ENCODE assay signal across 8 cellular contexts in genomic region chrX:47523297-47523696, GRCh38. TPM values are rescaled to one million over a fixed set of nuclear protein-coding genes. Genes with fewer than 3 reads are reported as not detected.
DNase-seq lines count a peak whose midpoint lies in the region; ATAC-seq and TF ChIP-seq lines count a peak whose summit lies in the region.

No MANE protein-coding gene starts in this region.

- H3K27me3 ChIP-seq in AG04450 (ENCODE audit: control insufficient read depth, insufficient read depth, low read length) (no peaks in the 10 kb centered on the region), dorsolateral prefrontal cortex (peaks cover 0 to 46% (median 1%) of the 10 kb centered on the region in 45 donors), lower lobe of right lung (ENCODE audit: low read depth) (no peaks in the 10 kb centered on the region)

- CTCF ChIA-PET in AG04450 (lab: Charles Lee): interaction anchor here (0.5 to 3.9 kb wide), 25 partner anchors 8 to 430 kb away, joined by 3 to 29 read pairs (median 3); no protein-coding TSS in a partner anchor
- CTCF ChIA-PET in activated CD4-positive, alpha-beta memory T cell treated with anti-CD3 and anti-CD28 coated beads for 36 hours (lab: Charles Lee): interaction anchor here (0.6 to 3.3 kb wide), 25 partner anchors 8 to 381 kb away, joined by 3 to 23 read pairs (median 4); partner anchors contain the start of genes NDUFB11 and RBM10

- no peaks in the 10 kb centered on the region for H3K36me3 ChIP-seq in lower lobe of right lung

- H3K27ac ChIP-seq in AG04450 (ENCODE audit: low read depth, low read length) (no peak overlapping the region), dorsolateral prefrontal cortex (peak overlapping the region in 37 of 59 donors; percentile 14 to 81 (median 57)), lower lobe of right lung (no peak overlapping the region)

- TF ChIP-seq CTCF in AG04450 (IDR thresholded peaks at IDR 0.05; ENCODE audit: low read depth, low read length) (peak; percentile 72), dorsolateral prefrontal cortex (IDR thresholded peaks at IDR 0.05 in 54 of 56, conservative IDR thresholded peaks at IDR 0.05 in 2 of 56; ENCODE audit: low read depth in 1 of 56, partially characterized antibody in 56 of 56) (peak; percentile 40 to 93 (median 81)), lower lobe of right lung (IDR thresholded peaks at IDR 0.05) (peak; percentile 82)

- no peaks in the 10 kb centered on the region for H3K4me1 Mint-ChIP-seq in activated CD4-positive, alpha-beta memory T cell treated with anti-CD3 and anti-CD28 coated beads for 36 hours (ENCODE audit: low read depth)

- peak; percentile 91 for ATAC-seq in GM18868 (IDR thresholded peaks at IDR 0.05; ENCODE audit: unreplicated experiment)
- peak; percentile 91 for ATAC-seq in HG03354 (IDR thresholded peaks at IDR 0.05; ENCODE audit: poor library complexity, severe bottlenecking, unreplicated experiment)
- ATAC-seq in lower lobe of right lung: peak; percentile 98 to 99

- POLR2A ChIA-PET in AG04450 (lab: Yijun Ruan, JAX): interaction anchor here (0.7 to 1.2 kb wide), 5 partner anchors 22 to 306 kb away, joined by 3 to 7 read pairs (median 4); partner anchors contain the start of gene USP11
- POLR2A ChIA-PET in activated CD4-positive, alpha-beta memory T cell treated with anti-CD3 and anti-CD28 coated beads for 36 hours (lab: Charles Lee): interaction anchor here (1.2 kb wide), 1 partner anchor 332 kb away, joined by 3 read pairs; no protein-coding TSS in a partner anchor

- DNase-seq in AG04450 (ENCODE audit: low read depth, low spot score): peak; percentile 29
- DNase-seq in NCI-H526 treated with DMSO at 0.1 percent for 48 hours (lab: John Stamatoyannopoulos, UW): peak; percentile 61
- DNase-seq in activated CD4-positive, alpha-beta memory T cell treated with anti-CD3 and anti-CD28 coated beads for 36 hours: peak; percentile 86
- peak; percentile 68 to 89 (median 78) for DNase-seq in dorsolateral prefrontal cortex
- DNase-seq in lower lobe of right lung: peak; percentile 89
- DNase-seq in stimulated activated CD4-positive, alpha-beta T cell treated with anti-CD3 and anti-CD28 coated beads, TNF-alpha, amount 100 ng/mL, for 1 hour (ENCODE audit: low read depth in 3 of 3, low spot score in 1 of 3): peak; percentile 39 to 66 (median 61)

- H3K27ac Mint-ChIP-seq in activated CD4-positive, alpha-beta memory T cell treated with anti-CD3 and anti-CD28 coated beads for 36 hours: no peak overlapping the region

- peaks cover 4% of the 10 kb centered on the region for H3K4me1 ChIP-seq in lower lobe of right lung

- no peaks in the 10 kb centered on the region for H3K9me3 Mint-ChIP-seq in activated CD4-positive, alpha-beta memory T cell treated with anti-CD3 and anti-CD28 coated beads for 36 hours

- H3K4me3 ChIP-seq in AG04450 (ENCODE audit: low read depth, low read length) (peak overlapping the region; percentile 59), dorsolateral prefrontal cortex (peak overlapping the region; percentile 15 to 70 (median 55)), lower lobe of right lung (peak overlapping the region; percentile 56)

- H3K27me3 Mint-ChIP-seq in activated CD4-positive, alpha-beta memory T cell treated with anti-CD3 and anti-CD28 coated beads for 36 hours: no peaks in the 10 kb centered on the region

- no peaks in the 10 kb centered on the region for H3K9me3 ChIP-seq in AG04450 (ENCODE audit: control insufficient read depth, insufficient read depth, low read length)
- H3K9me3 ChIP-seq in lower lobe of right lung: no peaks in the 10 kb centered on the region

- no peaks in the 10 kb centered on the region for H3K36me3 Mint-ChIP-seq in activated CD4-positive, alpha-beta memory T cell treated with anti-CD3 and anti-CD28 coated beads for 36 hours

- intact Hi-C loops in activated CD4-positive, alpha-beta memory T cell treated with anti-CD3 and anti-CD28 coated beads for 36 hours (cut with micrococcal nuclease): loop anchor here (2.0 to 5.0 kb wide), 4 partner anchors 41 to 330 kb away; partner anchors contain the start of genes UBA1 and ZNF41
- intact Hi-C loops in dorsolateral prefrontal cortex (cut with DNase I) (loop anchor here (2.0 to 5.0 kb wide), 2 partner anchors 330 to 331 kb away; partner anchors contain the start of gene UBA1 (in 2 of the 2)), lower lobe of right lung (cut with DNase I) (no loop called here)

- H3K4me3 Mint-ChIP-seq in activated CD4-positive, alpha-beta memory T cell treated with anti-CD3 and anti-CD28 coated beads for 36 hours: peak overlapping the region; percentile 60

RNA-seq across cellular contexts. Expression of gene ARAF, which starts 37.7 kb away (rescaled TPM):
- 27.3 and 37.8 TPM in 2 replicates for polyA plus RNA-seq in AG04450 (2011; rRNA removed)
- polyA minus RNA-seq in AG04450 (2011; rRNA and poly(A)+ RNA removed): 53.9 and 70.2 TPM in 2 replicates
- total RNA-seq in activated CD4-positive, alpha-beta memory T cell treated with anti-CD3 and anti-CD28 coated beads for 36 hours: 10 to 100 TPM; 66.4 to 68.6 TPM
- total RNA-seq in dorsolateral prefrontal cortex: 10 to 100 TPM; 19.3 to 46.5 (median 30.2) TPM
- 90.1 TPM for total RNA-seq in lower lobe of right lung

RNA-seq across cellular contexts. Expression of gene ZNF41, which starts 40.3 kb away (rescaled TPM):
- polyA plus RNA-seq in AG04450 (2011; rRNA removed): 4.5 and 6.2 TPM in 2 replicates
- polyA minus RNA-seq in AG04450 (2011; rRNA and poly(A)+ RNA removed): 4.9 and 7.4 TPM in 2 replicates
- 1 to 10 TPM; 8.4 to 8.7 TPM for total RNA-seq in activated CD4-positive, alpha-beta memory T cell treated with anti-CD3 and anti-CD28 coated beads for 36 hours
- total RNA-seq in dorsolateral prefrontal cortex (10 to 100 TPM in 117 of 120 experiments, 1 to 10 TPM in 3; 9.2 to 19.2 (median 13.6) TPM), lower lobe of right lung (10.4 TPM)

RNA-seq across cellular contexts. Expression of gene TIMP1, which starts 58.9 kb away (rescaled TPM):
- 1,256 and 2,140 TPM in 2 replicates for polyA plus RNA-seq in AG04450 (2011; rRNA removed)
- 1,655 and 2,290 TPM in 2 replicates for polyA minus RNA-seq in AG04450 (2011; rRNA and poly(A)+ RNA removed)
- 10 to 100 TPM; 85.6 to 92.8 TPM for total RNA-seq in activated CD4-positive, alpha-beta memory T cell treated with anti-CD3 and anti-CD28 coated beads for 36 hours
- 100 to 1,000 TPM in 5 of 120 experiments, 10 to 100 TPM in 115; 10.4 to 247 (median 28.1) TPM for total RNA-seq in dorsolateral prefrontal cortex
- total RNA-seq in lower lobe of right lung: 189 TPM

Comparison
In these comparisons a context has a peak if more than half of its experiments do, and no peak if none do; other contexts are left out.
1. DNase-seq: peak in every context shown above with its lines; median percentile 89 in lower lobe of right lung; 86 in activated CD4-positive, alpha-beta memory T cell treated with anti-CD3 and anti-CD28 coated beads for 36 hours; 78 in dorsolateral prefrontal cortex; 61 in NCI-H526 treated with DMSO at 0.1 percent for 48 hours; 61 in stimulated activated CD4-positive, alpha-beta T cell treated with anti-CD3 and anti-CD28 coated beads, TNF-alpha, amount 100 ng/mL, for 1 hour; 29 in AG04450.
2. H3K27ac ChIP-seq: peak in dorsolateral prefrontal cortex (37 of 59); none in AG04450 (single experiment) and lower lobe of right lung (single experiment).
3. Peak in every context shown above with its lines, with median percentiles within 50 percentile points of each other: H3K4me3 ChIP-seq, CTCF ChIP-seq and ATAC-seq.